ENCODE assay signal across 1 cellular context in the genomic region with DNA sequence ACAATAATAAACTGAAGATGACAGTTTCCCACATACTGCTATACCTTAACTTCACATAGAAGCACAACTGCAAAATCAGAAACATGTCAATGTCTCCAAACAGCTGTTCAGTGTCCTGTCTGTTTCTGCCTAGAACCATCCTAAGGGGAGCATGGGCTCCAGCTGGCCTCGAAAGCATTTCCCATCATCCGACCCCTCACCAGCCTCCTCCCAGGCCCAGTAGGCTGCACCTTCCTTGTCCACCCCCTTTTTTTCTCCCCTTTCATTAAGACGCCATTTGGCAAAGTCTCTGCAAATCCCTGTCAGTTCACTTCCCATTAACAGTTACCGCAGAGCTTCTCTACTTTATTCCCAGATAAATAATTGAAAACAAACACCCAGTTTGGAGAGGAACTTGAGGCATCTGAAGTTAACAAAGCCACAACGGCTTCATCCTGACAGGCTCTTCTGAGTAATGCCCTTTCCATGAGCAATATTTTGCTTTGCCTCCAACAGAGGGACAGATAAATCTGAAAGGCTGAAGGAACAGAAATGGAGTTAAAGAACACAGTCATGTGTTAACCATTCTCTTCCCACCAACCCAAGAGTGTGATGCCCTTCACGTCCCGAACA.
TF ChIP-seq lines count a peak whose summit lies in the region.

No MANE protein-coding gene starts in this region.

TF ChIP-seq in K562, 482 proteins besides CTCF, POLR2A, EP300 and RAD21 (continued from another document):
- TF ChIP-seq, protein P1, sequence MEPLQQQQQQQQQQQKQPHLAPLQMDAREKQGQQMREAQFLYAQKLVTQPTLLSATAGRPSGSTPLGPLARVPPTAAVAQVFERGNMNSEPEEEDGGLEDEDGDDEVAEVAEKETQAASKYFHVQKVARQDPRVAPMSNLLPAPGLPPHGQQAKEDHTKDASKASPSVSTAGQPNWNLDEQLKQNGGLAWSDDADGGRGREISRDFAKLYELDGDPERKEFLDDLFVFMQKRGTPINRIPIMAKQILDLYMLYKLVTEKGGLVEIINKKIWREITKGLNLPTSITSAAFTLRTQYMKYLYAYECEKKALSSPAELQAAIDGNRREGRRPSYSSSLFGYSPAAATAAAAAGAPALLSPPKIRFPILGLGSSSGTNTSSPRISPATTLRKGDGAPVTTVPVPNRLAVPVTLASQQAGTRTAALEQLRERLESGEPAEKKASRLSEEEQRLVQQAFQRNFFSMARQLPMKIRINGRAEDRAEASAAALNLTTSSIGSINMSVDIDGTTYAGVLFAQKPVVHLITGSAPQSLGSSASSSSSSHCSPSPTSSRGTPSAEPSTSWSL (CRISPR knock-in tag; IDR thresholded peaks at IDR 0.05; ENCODE audit: borderline replicate concordance) = no peak
- TF ChIP-seq, protein P2, sequence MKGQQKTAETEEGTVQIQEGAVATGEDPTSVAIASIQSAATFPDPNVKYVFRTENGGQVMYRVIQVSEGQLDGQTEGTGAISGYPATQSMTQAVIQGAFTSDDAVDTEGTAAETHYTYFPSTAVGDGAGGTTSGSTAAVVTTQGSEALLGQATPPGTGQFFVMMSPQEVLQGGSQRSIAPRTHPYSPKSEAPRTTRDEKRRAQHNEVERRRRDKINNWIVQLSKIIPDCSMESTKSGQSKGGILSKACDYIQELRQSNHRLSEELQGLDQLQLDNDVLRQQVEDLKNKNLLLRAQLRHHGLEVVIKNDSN (CRISPR knock-in tag; IDR thresholded peaks at IDR 0.05) = no peak
- TF ChIP-seq, protein P3, sequence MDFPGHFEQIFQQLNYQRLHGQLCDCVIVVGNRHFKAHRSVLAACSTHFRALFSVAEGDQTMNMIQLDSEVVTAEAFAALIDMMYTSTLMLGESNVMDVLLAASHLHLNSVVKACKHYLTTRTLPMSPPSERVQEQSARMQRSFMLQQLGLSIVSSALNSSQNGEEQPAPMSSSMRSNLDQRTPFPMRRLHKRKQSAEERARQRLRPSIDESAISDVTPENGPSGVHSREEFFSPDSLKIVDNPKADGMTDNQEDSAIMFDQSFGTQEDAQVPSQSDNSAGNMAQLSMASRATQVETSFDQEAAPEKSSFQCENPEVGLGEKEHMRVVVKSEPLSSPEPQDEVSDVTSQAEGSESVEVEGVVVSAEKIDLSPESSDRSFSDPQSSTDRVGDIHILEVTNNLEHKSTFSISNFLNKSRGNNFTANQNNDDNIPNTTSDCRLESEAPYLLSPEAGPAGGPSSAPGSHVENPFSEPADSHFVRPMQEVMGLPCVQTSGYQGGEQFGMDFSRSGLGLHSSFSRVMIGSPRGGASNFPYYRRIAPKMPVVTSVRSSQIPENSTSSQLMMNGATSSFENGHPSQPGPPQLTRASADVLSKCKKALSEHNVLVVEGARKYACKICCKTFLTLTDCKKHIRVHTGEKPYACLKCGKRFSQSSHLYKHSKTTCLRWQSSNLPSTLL (IDR thresholded peaks at IDR 0.05) = no peak
